ENCODE assay signal across 8 cellular contexts in the genomic region with DNA sequence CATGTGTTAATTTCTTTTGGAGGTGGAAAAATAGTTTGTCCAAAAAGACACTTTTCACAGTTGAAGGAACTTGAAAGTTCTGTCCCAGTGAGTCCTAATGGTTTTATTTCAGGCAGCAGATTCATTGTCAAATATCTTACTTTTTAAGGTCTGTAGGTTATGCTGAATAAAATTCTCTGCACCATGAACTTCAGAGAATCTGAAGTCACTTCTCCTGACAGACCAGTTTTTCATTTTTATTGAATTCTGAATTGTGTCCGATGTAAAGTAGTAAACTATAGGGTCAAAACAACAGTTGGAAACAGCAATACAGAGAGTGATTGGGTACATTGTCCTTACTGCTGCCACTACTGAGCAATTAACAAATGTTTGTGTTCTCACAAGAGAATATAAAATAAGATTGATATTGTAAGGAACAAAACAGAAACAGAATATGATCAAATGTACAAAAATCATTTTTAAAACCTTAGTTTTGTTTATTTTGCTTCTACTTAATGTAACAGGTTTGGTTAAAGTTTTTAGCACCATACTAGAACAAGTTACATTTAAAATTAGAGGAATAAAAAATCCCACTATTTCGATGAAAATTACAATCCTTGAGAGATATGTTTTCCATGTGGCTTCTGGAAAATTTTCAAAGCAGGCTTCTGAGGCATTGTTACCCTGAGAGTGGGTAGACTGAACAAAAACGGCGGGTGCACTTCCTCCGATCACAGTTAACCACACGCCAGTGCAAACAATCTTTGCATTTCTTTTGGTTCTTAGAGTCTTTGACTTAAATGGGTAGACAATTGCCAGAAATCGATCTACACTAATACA. TPM values are rescaled to one million over a fixed set of nuclear protein-coding genes. Genes with fewer than 3 reads are reported as not detected.
DNase-seq lines count a peak whose midpoint lies in the region; ATAC-seq and TF ChIP-seq lines count a peak whose summit lies in the region.

No MANE protein-coding gene starts in this region.

- no peaks in the 10 kb centered on the region for H3K27me3 Mint-ChIP-seq in T-helper 1 cell treated with Interleukin-12 subunit alpha and Interleukin-12 subunit beta and Interleukin-4 antibody, amounts not matched to agents 30 μg/mL and 1 μg/mL, for 36 hours (ENCODE audit: low read depth)
- no peaks in the 10 kb centered on the region for H3K27me3 Mint-ChIP-seq in endodermal cell (ENCODE audit: insufficient read depth)
- no peaks in the 10 kb centered on the region for H3K27me3 Mint-ChIP-seq in naive thymus-derived CD4-positive, alpha-beta T cell

- H3K4me1 ChIP-seq in BLaER1 treated with 17β-estradiol and CSF1 and Interleukin-3, amounts not matched to agents 10 nM and 100 nM: peaks cover 3 to 36% (median 10%) of the 10 kb centered on the region in 10 experiments; a peak in 16 of 20 replicates
- peaks cover 2% of the 10 kb centered on the region for H3K4me1 ChIP-seq in endodermal cell (ENCODE audit: control insufficient read depth, insufficient read depth, low read length)
- peaks cover 14 to 20% of the 10 kb centered on the region in 2 donors for H3K4me1 ChIP-seq in naive thymus-derived CD4-positive, alpha-beta T cell (ENCODE audit: control insufficient read depth in 2 of 2, insufficient read depth in 2 of 2, low read length in 2 of 2)

- no peaks in the 10 kb centered on the region for H3K27me3 ChIP-seq in BLaER1 treated with 17β-estradiol and CSF1 and Interleukin-3, amounts not matched to agents 10 nM and 100 nM
- H3K27me3 ChIP-seq in endodermal cell (ENCODE audit: control insufficient read depth, insufficient read depth, low read length, poor library complexity, severe bottlenecking): no peaks in the 10 kb centered on the region
- no peaks in the 10 kb centered on the region for H3K27me3 ChIP-seq in naive thymus-derived CD4-positive, alpha-beta T cell (ENCODE audit: control insufficient read depth in 2 of 2, insufficient read depth in 2 of 2, low read length in 2 of 2)

- H3K9me3 Mint-ChIP-seq in T-helper 1 cell treated with Interleukin-12 subunit alpha and Interleukin-12 subunit beta and Interleukin-4 antibody, amounts not matched to agents 30 μg/mL and 1 μg/mL, for 36 hours: no peaks in the 10 kb centered on the region
- H3K9me3 Mint-ChIP-seq in endodermal cell: no peaks in the 10 kb centered on the region
- no peaks in the 10 kb centered on the region for H3K9me3 Mint-ChIP-seq in naive thymus-derived CD4-positive, alpha-beta T cell

- H3K9me3 ChIP-seq in BLaER1 treated with 17β-estradiol and CSF1 and Interleukin-3, amounts not matched to agents 10 nM and 100 nM (replicated peaks in 1 of 11): peaks cover 6 to 23% (median 19%) of the 10 kb centered on the region in 11 experiments
- no peaks in the 10 kb centered on the region for H3K9me3 ChIP-seq in endodermal cell (ENCODE audit: control insufficient read depth, low read length)
- H3K9me3 ChIP-seq in naive thymus-derived CD4-positive, alpha-beta T cell (ENCODE audit: control insufficient read depth in 2 of 3, low read length in 3 of 3): no peaks in the 10 kb centered on the region

- CTCF ChIA-PET in naive thymus-derived CD4-positive, alpha-beta T cell (lab: Charles Lee): no interaction called here

- H3K27ac ChIP-seq in BLaER1 treated with 17β-estradiol and CSF1 and Interleukin-3, amounts not matched to agents 10 nM and 100 nM: peak overlapping the region; percentile 79 to 92 (median 84)
- H3K27ac ChIP-seq in endodermal cell (ENCODE audit: low read depth, low read length): peak overlapping the region; percentile 8
- H3K27ac ChIP-seq in naive thymus-derived CD4-positive, alpha-beta T cell (ENCODE audit: low read depth, low read length): peak overlapping the region; percentile 90

- peaks cover 37 to 93% (median 69%) of the 10 kb centered on the region in 11 experiments for H3K36me3 ChIP-seq in BLaER1 treated with 17β-estradiol and CSF1 and Interleukin-3, amounts not matched to agents 10 nM and 100 nM
- H3K36me3 ChIP-seq in endodermal cell (ENCODE audit: control insufficient read depth, insufficient read depth, low read length): no peaks in the 10 kb centered on the region
- H3K36me3 ChIP-seq in naive thymus-derived CD4-positive, alpha-beta T cell (ENCODE audit: control insufficient read depth in 2 of 3, insufficient read depth in 3 of 3, low read length in 3 of 3): peaks cover 0 to 2% (median 0%) of the 10 kb centered on the region in 3 experiments

- 5 to 10% methylated on average over 4 to 7 of the region's 7 CpGs for WGBS in endodermal cell (ENCODE audit: insufficient coverage in 1 of 2, insufficient read length in 1 of 2), 2 experiments

- H4K20me1 ChIP-seq in BLaER1 treated with 17β-estradiol and CSF1 and Interleukin-3, amounts not matched to agents 10 nM and 100 nM: peaks cover 0 to 19% (median 0%) of the 10 kb centered on the region in 11 experiments; a peak in 3 of 22 replicates

- peak; percentile 77 for ATAC-seq in naive thymus-derived CD4-positive, alpha-beta T cell
- ATAC-seq in HG03460 (IDR thresholded peaks at IDR 0.05; ENCODE audit: unreplicated experiment) (no peak), HG03571 (IDR thresholded peaks at IDR 0.05; ENCODE audit: unreplicated experiment) (no peak)

- peaks cover 36% of the 10 kb centered on the region for H3K4me1 Mint-ChIP-seq in T-helper 1 cell treated with Interleukin-12 subunit alpha and Interleukin-12 subunit beta and Interleukin-4 antibody, amounts not matched to agents 30 μg/mL and 1 μg/mL, for 36 hours (ENCODE audit: low read depth)
- H3K4me1 Mint-ChIP-seq in endodermal cell: peaks cover 14% of the 10 kb centered on the region
- peaks cover 25 to 57% (median 47%) of the 10 kb centered on the region in 7 donors for H3K4me1 Mint-ChIP-seq in naive thymus-derived CD4-positive, alpha-beta T cell

- H3K4me3 Mint-ChIP-seq in T-helper 1 cell treated with Interleukin-12 subunit alpha and Interleukin-12 subunit beta and Interleukin-4 antibody, amounts not matched to agents 30 μg/mL and 1 μg/mL, for 36 hours: peak overlapping the region; percentile 93
- H3K4me3 Mint-ChIP-seq in endodermal cell: peak overlapping the region; percentile 77
- H3K4me3 Mint-ChIP-seq in naive thymus-derived CD4-positive, alpha-beta T cell: peak overlapping the region; percentile 86 to 100 (median 98)

- H3K36me3 Mint-ChIP-seq in T-helper 1 cell treated with Interleukin-12 subunit alpha and Interleukin-12 subunit beta and Interleukin-4 antibody, amounts not matched to agents 30 μg/mL and 1 μg/mL, for 36 hours (ENCODE audit: low read depth): peaks cover 33% of the 10 kb centered on the region
- H3K36me3 Mint-ChIP-seq in endodermal cell (ENCODE audit: low read depth): peaks cover 4% of the 10 kb centered on the region
- H3K36me3 Mint-ChIP-seq in naive thymus-derived CD4-positive, alpha-beta T cell: peaks cover 0 to 37% (median 7%) of the 10 kb centered on the region in 5 donors

- peak overlapping the region; percentile 27 to 80 (median 48); a peak in 19 of 22 replicates for H3K4me2 ChIP-seq in BLaER1 treated with 17β-estradiol and CSF1 and Interleukin-3, amounts not matched to agents 10 nM and 100 nM

- no peak for DNase-seq in endodermal cell
- DNase-seq in naive thymus-derived CD4-positive, alpha-beta T cell: peak in 7 of 9 donors; percentile 22 to 52 (median 40)
- no peak for DNase-seq in NCI-H774 (lab: John Stamatoyannopoulos, UW)
- no peak for DNase-seq in HUDEP-2 (lab: John Stamatoyannopoulos, UW; ENCODE audit: unreplicated experiment in 76 of 76)

- H3K4me3 ChIP-seq in BLaER1 treated with 17β-estradiol and CSF1 and Interleukin-3, amounts not matched to agents 10 nM and 100 nM: peak overlapping the region; percentile 65 to 87 (median 67)
- peak overlapping the region; percentile 90 for H3K4me3 ChIP-seq in endodermal cell (ENCODE audit: low read length)
- peak overlapping the region; percentile 73 for H3K4me3 ChIP-seq in naive thymus-derived CD4-positive, alpha-beta T cell (ENCODE audit: low read length)

- peak overlapping the region; percentile 92 for H3K27ac Mint-ChIP-seq in T-helper 1 cell treated with Interleukin-12 subunit alpha and Interleukin-12 subunit beta and Interleukin-4 antibody, amounts not matched to agents 30 μg/mL and 1 μg/mL, for 36 hours
- peak overlapping the region; percentile 89 for H3K27ac Mint-ChIP-seq in endodermal cell
- peak overlapping the region; percentile 92 to 100 (median 94) for H3K27ac Mint-ChIP-seq in naive thymus-derived CD4-positive, alpha-beta T cell

- peak overlapping the region; percentile 81 to 97 (median 85) for H3K9ac ChIP-seq in BLaER1 treated with 17β-estradiol and CSF1 and Interleukin-3, amounts not matched to agents 10 nM and 100 nM
- peak overlapping the region; percentile 52 for H3K9ac ChIP-seq in endodermal cell (ENCODE audit: extremely low read depth, low read length, poor library complexity, severe bottlenecking)

- intact Hi-C loops in naive thymus-derived CD4-positive, alpha-beta T cell (cut with micrococcal nuclease): loop anchor here (1.0 to 5.0 kb wide), 14 partner anchors 8 to 1381 kb away; partner anchors contain the start of genes FNDC3A (in 2 of the 2), CYSLTR2 (in 1 of the 2), KPNA3 (in 1 of the 2) and RB1 (in 1 of the 2)

- TF ChIP-seq CTCF in endodermal cell (conservative IDR thresholded peaks at IDR 0.05): no peak

- POLR2A ChIA-PET in naive thymus-derived CD4-positive, alpha-beta T cell (lab: Charles Lee): interaction anchor here (0.6 to 3.2 kb wide), 2 partner anchors 23 to 122 kb away, joined by 3 to 39 read pairs; partner anchors contain the start of gene RCBTB2

RNA-seq across cellular contexts. Expression of gene LPAR6, which starts 1.4 kb away (rescaled TPM):
- 1 to 10 TPM; 2.2 to 4.9 TPM for total RNA-seq in endodermal cell
- polyA plus RNA-seq in endodermal cell (2013, experiment 1 of 2): 19.6 TPM
- 17.8 TPM for polyA plus RNA-seq in endodermal cell (2013, experiment 2 of 2)
- 10 to 100 TPM; 24.1 to 60.4 (median 32.8) TPM for total RNA-seq in naive thymus-derived CD4-positive, alpha-beta T cell
- 10 to 100 TPM; 51.0 to 59.8 TPM for polyA plus RNA-seq in naive thymus-derived CD4-positive, alpha-beta T cell

Comparison
In these comparisons a context has a peak if more than half of its experiments do, and no peak if none do; other contexts are left out.
1. H3K27ac ChIP-seq: peak in every context shown above with its lines; median percentile 90 in naive thymus-derived CD4-positive, alpha-beta T cell; 84 in BLaER1 treated with 17β-estradiol and CSF1 and Interleukin-3, amounts not matched to agents 10 nM and 100 nM; 8 in endodermal cell.
2. DNase-seq: peak in naive thymus-derived CD4-positive, alpha-beta T cell (7 of 9); none in endodermal cell (single experiment), NCI-H774 (single experiment) and HUDEP-2 (0 of 76).
3. RNA of gene LPAR6, which starts 1.4 kb away (total RNA-seq): 24.1 to 60.4 TPM in naive thymus-derived CD4-positive, alpha-beta T cell; 2.2 to 4.9 TPM in endodermal cell; every median in the first group is over 4 times any median in the second.
4. Peak in every context shown above with its lines, with median percentiles within 50 percentile points of each other: H3K4me3 ChIP-seq, H3K27ac Mint-ChIP-seq and H3K4me3 Mint-ChIP-seq.